ENCODE assay signal across 27 cellular contexts in the genomic region with DNA sequence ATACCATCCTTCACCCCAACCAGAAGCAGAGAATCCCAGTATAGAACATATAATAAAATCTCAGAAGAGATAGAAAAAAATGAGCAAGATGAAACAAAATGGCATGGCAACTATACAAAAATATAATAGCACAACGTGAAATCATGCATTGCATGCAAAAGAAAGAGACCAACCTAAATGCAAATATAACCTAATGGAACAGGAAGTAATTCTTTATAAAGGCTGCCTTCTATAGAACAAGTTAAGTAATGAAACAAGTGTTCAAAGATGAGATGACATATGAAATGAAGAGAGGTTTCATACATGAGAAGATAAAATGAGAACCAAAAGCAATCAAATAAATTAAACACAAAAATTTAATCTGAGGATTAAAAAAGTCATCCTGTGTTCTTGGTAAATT. TPM values are rescaled to one million over a fixed set of nuclear protein-coding genes. Genes with fewer than 3 reads are reported as not detected.
"Had no signal": no experiment of that assay in that cellular context is flagged by ENCODE, and none has a peak within 500 bp of the region (broad histone marks: within the 10 kb centered on the region; RNA-seq: fewer than 3 reads in every experiment).

No MANE protein-coding gene starts in this region.

- H3K79me2 ChIP-seq: parathyroid adenoma had no signal

- H3K27ac ChIP-seq: coronary artery, esophagus squamous epithelium, neural progenitor cell, parathyroid adenoma, stomach, thyroid gland had no signal

- FAIRE-seq: endometrium, keratinocyte had no signal

- H3K36me3 ChIP-seq: esophagus squamous epithelium, neural progenitor cell, stomach, thyroid gland had no signal

- ATAC-seq: effector memory CD8-positive, alpha-beta T cell; left ventricle myocardium superior; mucosa of descending colon; naive thymus-derived CD4-positive, alpha-beta T cell; sciatic nerve had no signal

- DNase-seq: dermis blood vessel endothelial cell; effector memory CD8-positive, alpha-beta T cell; erythroblast; esophagus squamous epithelium; foreskin melanocyte; hypothalamus; immature natural killer cell; left ventricle myocardium superior; mesenchymal stem cell; mucosa of descending colon; naive thymus-derived CD4-positive, alpha-beta T cell; stimulated activated CD4-positive, alpha-beta T cell treated with anti-CD3 and anti-CD28 coated beads, Interleukin-12 subunit alpha, Interleukin-12 subunit beta, amount 100 ng/mL, for 4 hours; stimulated activated CD4-positive, alpha-beta T cell treated with anti-CD3 and anti-CD28 coated beads, Interleukin-1b, Interleukin-23, amount 100 ng/mL, for 48 hours; stimulated activated CD4-positive, alpha-beta T cell treated with anti-CD3 and anti-CD28 coated beads, Interleukin-4, amount 100 ng/mL, for 1 hour; stimulated activated CD8-positive, alpha-beta memory T cell treated with anti-CD3 and anti-CD28 coated beads, Interleukin-4, amount 100 ng/mL, for 48 hours; stimulated activated naive CD4-positive, alpha-beta T cell treated with Interleukin-2 at 50 U/mL for 16 hours; stomach; thyroid gland; trophoblast cell had no signal

- H3K9ac ChIP-seq: neural progenitor cell, parathyroid adenoma had no signal

- H2AFZ ChIP-seq: neural progenitor cell, parathyroid adenoma had no signal

- H3K4me3 ChIP-seq: coronary artery, esophagus squamous epithelium, lung, mucosa of descending colon, neural progenitor cell, smooth muscle cell, stomach, thyroid gland had no signal

- H3K9me3 ChIP-seq: esophagus squamous epithelium, mucosa of descending colon, stomach, thyroid gland had no signal

- H3K4me1 ChIP-seq: esophagus squamous epithelium, neural progenitor cell, parathyroid adenoma had no signal

- H3K4me2 ChIP-seq: neural progenitor cell, smooth muscle cell had no signal

- H3K27me3 ChIP-seq: esophagus squamous epithelium, stomach, thyroid gland had no signal

RNA-seq across cellular contexts. Expression of gene ARHGAP20, which starts 18.5 kb away (rescaled TPM):
- polyA plus RNA-seq: immature natural killer cell; keratinocyte; naive thymus-derived CD4-positive, alpha-beta T cell had no signal
